Comparison of ENCODE assay signal across 14 cellular contexts in genomic region chr22:46425011-46425410, GRCh38.
DNase-seq lines count a peak whose midpoint lies in the region; ATAC-seq and TF ChIP-seq lines count a peak whose summit lies in the region.
"Had no signal": no experiment of that assay in that cellular context is flagged by ENCODE, and none has a peak within 500 bp of the region (broad histone marks: within the 10 kb centered on the region; RNA-seq: fewer than 3 reads in every experiment).

No MANE protein-coding gene starts in this region.

- no peaks in the 10 kb centered on the region for H3K36me3 ChIP-seq in SK-N-SH (replicated peaks in 1 of 2; ENCODE audit: control insufficient read depth in 1 of 2, insufficient read depth in 2 of 2, low read length in 1 of 2)
- H3K36me3 ChIP-seq: MG63, WERI-Rb-1 had no signal

- H3K27me3 ChIP-seq in SK-N-SH (ENCODE audit: insufficient read depth): no peaks in the 10 kb centered on the region
- H3K27me3 ChIP-seq: MG63 had no signal

- TF ChIP-seq CTCF in SK-N-SH (IDR thresholded peaks at IDR 0.05) (no peak), epithelial cell of proximal tubule (conservative IDR thresholded peaks at IDR 0.05; ENCODE audit: low read depth, low read length) (no peak)

- DNase-seq in SK-N-SH: no peak
- peak; percentile 46 for DNase-seq in NCI-H526 treated with DMSO at 0.1 percent for 48 hours (lab: John Stamatoyannopoulos, UW)
- DNase-seq in epithelial cell of proximal tubule (ENCODE audit: low read depth): peak; percentile 80
- DNase-seq in stimulated activated effector memory CD8-positive, alpha-beta T cell treated with anti-CD3 and anti-CD28 coated beads, Interleukin-12 subunit alpha, Interleukin-12 subunit beta, amount 100 ng/mL, for 72 hours (ENCODE audit: low spot score in 2 of 2): no peak
- DNase-seq: central memory CD4-positive, alpha-beta T cell; MG63; naive thymus-derived CD4-positive, alpha-beta T cell; NCI-H774; WERI-Rb-1 had no signal

- no peak overlapping the region for H3K27ac Mint-ChIP-seq in stimulated activated effector memory CD8-positive, alpha-beta T cell treated with anti-CD3 and anti-CD28 coated beads, Interleukin-12 subunit alpha, Interleukin-12 subunit beta, amount 100 ng/mL, for 72 hours
- H3K27ac Mint-ChIP-seq: naive thymus-derived CD4-positive, alpha-beta T cell; type B pancreatic cell had no signal

- H3K4me3 ChIP-seq in SK-N-SH (ENCODE audit: low read depth in 2 of 2, low read length in 1 of 2) (no peak overlapping the region), epithelial cell of proximal tubule (ENCODE audit: low read depth, low read length) (no peak overlapping the region)
- H3K4me3 ChIP-seq: MG63 had no signal

- WGBS in SK-N-SH (ENCODE audit: low lambda C conversion rate): 50% methylated on average over 2 of the region's 2 CpGs

- no peaks in the 10 kb centered on the region; the same call in 1 of the 2 replicates for H3K9me3 ChIP-seq in SK-N-SH
- H3K9me3 ChIP-seq: MG63 had no signal

- no peaks in the 10 kb centered on the region for H3K79me2 ChIP-seq in SK-N-SH (ENCODE audit: insufficient read depth)

- no peak for ATAC-seq in SK-N-SH treated with all-trans-retinoic acid at 6 μM for 48 hours
- ATAC-seq in stimulated activated effector memory CD8-positive, alpha-beta T cell treated with anti-CD3 and anti-CD28 coated beads, Interleukin-12 subunit alpha, Interleukin-12 subunit beta, amount 100 ng/mL, for 72 hours: peak; percentile 81
- no peak for ATAC-seq in GM18498 (IDR thresholded peaks at IDR 0.05; ENCODE audit: unreplicated experiment)
- ATAC-seq in HG03457 (IDR thresholded peaks at IDR 0.05; ENCODE audit: unreplicated experiment): no peak
- ATAC-seq in HG02885 (IDR thresholded peaks at IDR 0.05; ENCODE audit: poor library complexity, unreplicated experiment): no peak
- ATAC-seq: naive thymus-derived CD4-positive, alpha-beta T cell had no signal

- H2AFZ ChIP-seq in SK-N-SH (ENCODE audit: low read depth): no peak overlapping the region

- TF ChIP-seq EP300 in SK-N-SH (IDR thresholded peaks at IDR 0.05; ENCODE audit: borderline replicate concordance in 1 of 2, low read depth in 1 of 2, low read length in 1 of 2): no peak

- CTCF ChIA-PET in SK-N-SH (lab: Yijun Ruan, JAX): no interaction called here

- peaks cover 12% of the 10 kb centered on the region for H3K4me1 Mint-ChIP-seq in stimulated activated effector memory CD8-positive, alpha-beta T cell treated with anti-CD3 and anti-CD28 coated beads, Interleukin-12 subunit alpha, Interleukin-12 subunit beta, amount 100 ng/mL, for 72 hours

- no peaks in the 10 kb centered on the region for H3K9me2 ChIP-seq in SK-N-SH

- no peak overlapping the region for H3K9ac ChIP-seq in SK-N-SH

- no peak overlapping the region for H3K4me2 ChIP-seq in SK-N-SH

- H3K9me3 Mint-ChIP-seq in stimulated activated effector memory CD8-positive, alpha-beta T cell treated with anti-CD3 and anti-CD28 coated beads, Interleukin-12 subunit alpha, Interleukin-12 subunit beta, amount 100 ng/mL, for 72 hours: peaks cover 3% of the 10 kb centered on the region
- H3K9me3 Mint-ChIP-seq: type B pancreatic cell had no signal

- no peaks in the 10 kb centered on the region; a peak in 1 of 4 replicates for H3K4me1 ChIP-seq in SK-N-SH (ENCODE audit: control insufficient read depth in 1 of 2, insufficient read depth in 2 of 2, low read depth in 1 of 2, low read length in 1 of 2)

- H3K4me3 Mint-ChIP-seq in stimulated activated effector memory CD8-positive, alpha-beta T cell treated with anti-CD3 and anti-CD28 coated beads, Interleukin-12 subunit alpha, Interleukin-12 subunit beta, amount 100 ng/mL, for 72 hours: no peak overlapping the region
- H3K4me3 Mint-ChIP-seq: naive thymus-derived CD4-positive, alpha-beta T cell; type B pancreatic cell had no signal

- POLR2A ChIA-PET in SK-N-SH (lab: Yijun Ruan, JAX): no interaction called here

- no peaks in the 10 kb centered on the region for H4K20me1 ChIP-seq in SK-N-SH (ENCODE audit: insufficient read depth)

- no peak overlapping the region for H3K27ac ChIP-seq in SK-N-SH (ENCODE audit: low read depth in 2 of 2, low read length in 1 of 2)
- H3K27ac ChIP-seq: WERI-Rb-1 had no signal

- H3F3A ChIP-seq in SK-N-SH (replicated peaks; ENCODE audit: insufficient read depth): peaks cover 4% of the 10 kb centered on the region

- no peak for TF ChIP-seq RAD21 in SK-N-SH (IDR thresholded peaks at IDR 0.05; ENCODE audit: low read length)

- no peaks in the 10 kb centered on the region for H3K36me3 Mint-ChIP-seq in stimulated activated effector memory CD8-positive, alpha-beta T cell treated with anti-CD3 and anti-CD28 coated beads, Interleukin-12 subunit alpha, Interleukin-12 subunit beta, amount 100 ng/mL, for 72 hours

TF ChIP-seq in SK-N-SH, 30 proteins besides CTCF, POLR2A, EP300 and RAD21:
- TF ChIP-seq PBX3 (IDR thresholded peaks at IDR 0.05) (peak; percentile 46; the same call in 1 of the 2 replicates), POLR2AphosphoS5 (IDR thresholded peaks at IDR 0.05; ENCODE audit: low read depth, low read length) (0 out of 2 replicates have a peak, but pooled peaks have one; percentile 15), FOXJ3 (CRISPR knock-in tag; IDR thresholded peaks at IDR 0.05) (no peak), SIN3A (IDR thresholded peaks at IDR 0.05; ENCODE audit: borderline replicate concordance, low read depth, low read length) (no peak), TCF12 (IDR thresholded peaks at IDR 0.05) (peak; percentile 74)

TF ChIP-seq in SK-N-SH treated with all-trans-retinoic acid at 6 μM for 48 hours, 23 proteins besides CTCF, POLR2A, EP300 and RAD21:
- TF ChIP-seq TCF4 (CRISPR knock-in tag; IDR thresholded peaks at IDR 0.05; ENCODE audit: borderline replicate concordance) (no peak), ZC3H10 (CRISPR knock-in tag; IDR thresholded peaks at IDR 0.05) (no peak), OSR1 (CRISPR knock-in tag; IDR thresholded peaks at IDR 0.05) (no peak)

Comparison
In these comparisons a context has a peak if more than half of its experiments do, and no peak if none do; other contexts are left out.
1. DNase-seq: peak in NCI-H526 treated with DMSO at 0.1 percent for 48 hours (single experiment) and epithelial cell of proximal tubule (single experiment); none in SK-N-SH (single experiment) and stimulated activated effector memory CD8-positive, alpha-beta T cell treated with anti-CD3 and anti-CD28 coated beads, Interleukin-12 subunit alpha, Interleukin-12 subunit beta, amount 100 ng/mL, for 72 hours (0 of 2).